31 cellular contexts compared by ENCODE assay signal in the genomic region with DNA sequence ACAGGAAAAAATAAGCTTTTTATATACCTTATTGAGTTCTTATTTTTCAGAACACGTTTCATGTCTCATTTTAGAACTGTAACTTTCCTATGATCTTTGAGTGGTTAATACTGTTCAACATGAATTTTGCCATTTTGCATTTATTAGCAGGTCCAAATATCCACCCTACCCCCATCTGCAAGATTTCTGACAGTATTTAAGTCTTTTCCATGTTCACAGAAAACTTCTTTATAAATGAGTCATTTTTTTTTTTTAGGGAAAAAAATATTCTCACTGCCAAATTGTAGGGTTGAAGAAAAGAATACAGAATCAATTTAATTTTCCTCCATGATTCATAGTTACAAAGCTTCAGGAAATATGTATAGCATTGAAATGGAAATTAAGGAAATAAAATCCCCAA.
"Had no signal": no experiment of that assay in that cellular context is flagged by ENCODE, and none has a peak within 500 bp of the region (broad histone marks: within the 10 kb centered on the region; RNA-seq: fewer than 3 reads in every experiment).

No MANE protein-coding gene starts in this region.

- ATAC-seq: activated CD4-positive, CD25-positive, alpha-beta regulatory T cell treated with anti-CD3 and anti-CD28 coated beads, Interleukin-2, amount 50 U/mL, for 24 hours; activated CD8-positive, alpha-beta memory T cell treated with anti-CD3 and anti-CD28 coated beads, Interleukin-2, amount 10 ng/mL, durations not matched to agents 7 days and 5 days; activated CD8-positive, alpha-beta T cell treated with anti-CD3 and anti-CD28 coated beads for 36 hours; activated naive CD8-positive, alpha-beta T cell treated with anti-CD3 and anti-CD28 coated beads, Interleukin-2, amount 50 U/mL, for 24 hours; effector memory CD8-positive, alpha-beta T cell; left lung; naive thymus-derived CD4-positive, alpha-beta T cell; sciatic nerve had no signal

- H3K9me3 ChIP-seq: esophagus muscularis mucosa, testis, uterus had no signal

- H3K27ac ChIP-seq: dorsolateral prefrontal cortex, esophagus muscularis mucosa, hepatocyte, left lung, spleen, testis, uterus, VCaP had no signal

- H3K9me3 Mint-ChIP-seq: activated CD4-positive, alpha-beta T cell treated with anti-CD3 and anti-CD28 coated beads, Interleukin-2, amount 10 ng/mL, durations not matched to agents 7 days and 5 days had no signal

- H3K4me1 Mint-ChIP-seq: activated CD4-positive, alpha-beta T cell treated with anti-CD3 and anti-CD28 coated beads, Interleukin-2, amount 10 ng/mL, durations not matched to agents 7 days and 5 days; activated CD8-positive, alpha-beta memory T cell treated with anti-CD3 and anti-CD28 coated beads, Interleukin-2, amount 10 ng/mL, durations not matched to agents 7 days and 5 days; activated naive CD8-positive, alpha-beta T cell treated with anti-CD3 and anti-CD28 coated beads, Interleukin-2, amount 50 U/mL, for 24 hours; immature natural killer cell; naive thymus-derived CD4-positive, alpha-beta T cell; neural crest cell had no signal

- H3K4me1 ChIP-seq: left lung, spleen, testis, uterus had no signal

- H3K36me3 ChIP-seq: brain microvascular endothelial cell, left lung, spleen, uterus had no signal

- H3K27me3 Mint-ChIP-seq: activated CD4-positive, alpha-beta T cell treated with anti-CD3 and anti-CD28 coated beads, Interleukin-2, amount 10 ng/mL, durations not matched to agents 7 days and 5 days; activated CD8-positive, alpha-beta memory T cell treated with anti-CD3 and anti-CD28 coated beads, Interleukin-2, amount 10 ng/mL, durations not matched to agents 7 days and 5 days; activated CD8-positive, alpha-beta T cell treated with anti-CD3 and anti-CD28 coated beads for 36 hours; activated naive CD8-positive, alpha-beta T cell treated with anti-CD3 and anti-CD28 coated beads, Interleukin-2, amount 50 U/mL, for 24 hours; effector memory CD8-positive, alpha-beta T cell; naive thymus-derived CD4-positive, alpha-beta T cell had no signal

- H3K4me2 ChIP-seq: hepatocyte had no signal

- H3K27me3 ChIP-seq: brain microvascular endothelial cell, dorsolateral prefrontal cortex, esophagus muscularis mucosa, hepatocyte, left lung, spleen, testis, uterus had no signal

- H3K4me3 Mint-ChIP-seq: activated CD4-positive, alpha-beta T cell treated with anti-CD3 and anti-CD28 coated beads, Interleukin-2, amount 10 ng/mL, durations not matched to agents 7 days and 5 days; activated CD8-positive, alpha-beta memory T cell treated with anti-CD3 and anti-CD28 coated beads, Interleukin-2, amount 10 ng/mL, durations not matched to agents 7 days and 5 days; activated CD8-positive, alpha-beta T cell treated with anti-CD3 and anti-CD28 coated beads for 36 hours; activated naive CD8-positive, alpha-beta T cell treated with anti-CD3 and anti-CD28 coated beads, Interleukin-2, amount 50 U/mL, for 24 hours; effector memory CD8-positive, alpha-beta T cell; immature natural killer cell; naive thymus-derived CD4-positive, alpha-beta T cell; neural crest cell had no signal

- H3K79me2 ChIP-seq: hepatocyte had no signal

- DNase-seq: activated CD4-positive, alpha-beta T cell treated with anti-CD3 and anti-CD28 coated beads, Interleukin-2, amount 10 ng/mL, durations not matched to agents 7 days and 5 days; activated CD8-positive, alpha-beta memory T cell treated with anti-CD3 and anti-CD28 coated beads, Interleukin-2, amount 10 ng/mL, durations not matched to agents 7 days and 5 days; activated CD8-positive, alpha-beta T cell treated with anti-CD3 and anti-CD28 coated beads for 36 hours; activated gamma-delta T cell; activated naive CD4-positive, alpha-beta T cell treated with anti-CD3 and anti-CD28 coated beads, Interleukin-2, amount 50 U/mL, for 16 hours; activated naive CD8-positive, alpha-beta T cell treated with anti-CD3 and anti-CD28 coated beads, Interleukin-2, amount 50 U/mL, for 24 hours; activated T-cell treated with anti-CD3 and anti-CD28 coated beads for 4 hours; anterior cingulate cortex; brain microvascular endothelial cell; central memory CD4-positive, alpha-beta T cell; dorsolateral prefrontal cortex; effector memory CD8-positive, alpha-beta T cell; foreskin melanocyte; immature natural killer cell; left lung; naive thymus-derived CD4-positive, alpha-beta T cell; occipital lobe; spleen; stimulated activated CD4-positive, alpha-beta T cell treated with anti-CD3 and anti-CD28 coated beads, Interleukin-4, amount 100 ng/mL, for 1 hour; stimulated activated naive CD4-positive, alpha-beta T cell; testis; trophoblast cell; uterus had no signal

- H2AFZ ChIP-seq: hepatocyte had no signal

- H3K36me3 Mint-ChIP-seq: activated CD8-positive, alpha-beta memory T cell treated with anti-CD3 and anti-CD28 coated beads, Interleukin-2, amount 10 ng/mL, durations not matched to agents 7 days and 5 days; immature natural killer cell; naive thymus-derived CD4-positive, alpha-beta T cell had no signal

- H3K4me3 ChIP-seq: dorsolateral prefrontal cortex, esophagus muscularis mucosa, hepatocyte, left lung, lung, spleen, testis, uterus had no signal

- FAIRE-seq: colon had no signal

- H3K27ac Mint-ChIP-seq: activated CD4-positive, alpha-beta T cell treated with anti-CD3 and anti-CD28 coated beads, Interleukin-2, amount 10 ng/mL, durations not matched to agents 7 days and 5 days; activated CD8-positive, alpha-beta memory T cell treated with anti-CD3 and anti-CD28 coated beads, Interleukin-2, amount 10 ng/mL, durations not matched to agents 7 days and 5 days; activated CD8-positive, alpha-beta T cell treated with anti-CD3 and anti-CD28 coated beads for 36 hours; activated naive CD8-positive, alpha-beta T cell treated with anti-CD3 and anti-CD28 coated beads, Interleukin-2, amount 50 U/mL, for 24 hours; effector memory CD8-positive, alpha-beta T cell; immature natural killer cell; naive thymus-derived CD4-positive, alpha-beta T cell had no signal
